ENCODE assay signal across 8 cellular contexts in the genomic region with DNA sequence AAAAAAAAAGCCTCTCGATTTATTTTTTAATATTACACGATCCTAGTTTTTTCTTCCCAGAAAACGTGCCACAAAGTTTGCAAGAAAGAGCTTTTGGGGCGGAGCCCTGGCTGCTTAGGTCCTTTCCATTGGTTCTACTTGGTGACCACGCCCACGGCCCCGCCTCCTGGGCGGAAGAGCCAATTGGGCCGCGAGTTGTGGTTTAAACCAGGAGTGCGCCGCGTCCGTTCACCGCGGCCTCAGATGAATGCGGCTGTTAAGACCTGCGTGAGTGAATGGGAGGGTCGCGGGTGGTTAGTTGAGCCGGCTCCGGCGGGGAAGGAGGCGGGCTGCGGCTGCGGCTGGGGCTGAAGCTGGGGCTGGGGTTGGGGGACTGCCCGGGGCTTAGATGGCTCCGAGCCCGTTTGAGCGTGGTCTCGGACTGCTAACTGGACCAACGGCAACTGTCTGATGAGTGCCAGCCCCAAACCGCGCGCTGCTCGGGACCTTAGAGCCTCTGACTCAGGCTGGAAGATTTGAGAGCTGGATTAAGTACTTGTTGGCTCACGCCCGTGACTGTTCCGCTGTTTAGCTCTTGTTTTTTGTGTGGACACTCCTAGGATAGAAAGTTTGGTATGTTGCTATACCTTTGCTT. TPM values are rescaled to one million over a fixed set of nuclear protein-coding genes. Genes with fewer than 3 reads are reported as not detected.
A peak's percentile ranks its signal among the peaks of the same experiment; 100 is the strongest.
DNase-seq lines count a peak whose midpoint lies in the region; ATAC-seq and TF ChIP-seq lines count a peak whose summit lies in the region.

TSS of gene PTTG1 (plus strand) at position 231 of the 634 bp plus-strand sequence. CDS start 458 bp downstream, outside the sequence.

- H3K27me3 Mint-ChIP-seq in activated T-cell treated with anti-CD3 and anti-CD28 coated beads, Interleukin-2, amount 50 U/mL, for 4 hours (ENCODE audit: low read depth) = no peaks in the 10 kb centered on the region
- no peaks in the 10 kb centered on the region for H3K27me3 Mint-ChIP-seq in naive B cell

- no peaks in the 10 kb centered on the region for H3K36me3 ChIP-seq in Peyer's patch
- H3K36me3 ChIP-seq in esophagus squamous epithelium = peaks cover 0 to 4% (median 0%) of the 10 kb centered on the region in 3 donors

- H3K4me3 ChIP-seq in Peyer's patch (peak within 1 kb of the TSS; percentile 42 to 73 (median 68)), esophagus squamous epithelium (peak within 1 kb of the TSS; percentile 40 to 88 (median 70))

- no peak for TF ChIP-seq POLR2A in Peyer's patch (IDR thresholded peaks at IDR 0.05)
- TF ChIP-seq POLR2A in esophagus squamous epithelium (IDR thresholded peaks at IDR 0.05) = peak in 2 of 4 donors; percentile 16 to 65

- H3K4me1 Mint-ChIP-seq in activated T-cell treated with anti-CD3 and anti-CD28 coated beads, Interleukin-2, amount 50 U/mL, for 4 hours (ENCODE audit: low read depth) = peaks cover 77% of the 10 kb centered on the region
- peaks cover 47 to 67% (median 61%) of the 10 kb centered on the region in 3 donors for H3K4me1 Mint-ChIP-seq in naive B cell
- H3K4me1 Mint-ChIP-seq in stimulated activated effector memory CD8-positive, alpha-beta T cell treated with anti-CD3 and anti-CD28 coated beads, Interleukin-12 subunit alpha, Interleukin-12 subunit beta, amount 100 ng/mL, for 72 hours = peaks cover 67% of the 10 kb centered on the region

- WGBS in esophagus squamous epithelium, 2 donors = 0 to 1% methylated on average over 20 to 27 of the region's 39 CpGs

- peak within 1 kb of the TSS; percentile 94 for H3K4me3 Mint-ChIP-seq in activated T-cell treated with anti-CD3 and anti-CD28 coated beads, Interleukin-2, amount 50 U/mL, for 4 hours
- H3K4me3 Mint-ChIP-seq in naive B cell = peak within 1 kb of the TSS; percentile 92 to 98 (median 96)
- peak within 1 kb of the TSS; percentile 95 for H3K4me3 Mint-ChIP-seq in stimulated activated effector memory CD8-positive, alpha-beta T cell treated with anti-CD3 and anti-CD28 coated beads, Interleukin-12 subunit alpha, Interleukin-12 subunit beta, amount 100 ng/mL, for 72 hours

- ATAC-seq in GM21737 (IDR thresholded peaks at IDR 0.05; ENCODE audit: unreplicated experiment) = peak; percentile 73
- ATAC-seq in activated T-cell treated with anti-CD3 and anti-CD28 coated beads, Interleukin-2, amount 50 U/mL, for 4 hours = peak; percentile 81 to 83
- peak; percentile 58 to 63 for ATAC-seq in naive B cell (ENCODE audit: low read depth in 2 of 2)
- ATAC-seq in stimulated activated effector memory CD8-positive, alpha-beta T cell treated with anti-CD3 and anti-CD28 coated beads, Interleukin-12 subunit alpha, Interleukin-12 subunit beta, amount 100 ng/mL, for 72 hours = peak; percentile 83

- H3K27ac ChIP-seq in Peyer's patch = peak within 1 kb of the TSS; percentile 49 to 82 (median 70)
- H3K27ac ChIP-seq in esophagus squamous epithelium = peak within 1 kb of the TSS; percentile 81 to 94 (median 92)

- DNase-seq in DMS79 (lab: John Stamatoyannopoulos, UW) (peak; percentile 71), KG1 (lab: John Stamatoyannopoulos, UW) (peak; percentile 35), Peyer's patch (peak; percentile 97 to 98 (median 97)), esophagus squamous epithelium (lab: John Stamatoyannopoulos, UW) (peak; percentile 77), naive B cell (peak; percentile 88)
- DNase-seq in activated T-cell treated with anti-CD3 and anti-CD28 coated beads, Interleukin-2, amount 50 U/mL, for 4 hours = peak; percentile 85
- DNase-seq in stimulated activated effector memory CD8-positive, alpha-beta T cell treated with anti-CD3 and anti-CD28 coated beads, Interleukin-12 subunit alpha, Interleukin-12 subunit beta, amount 100 ng/mL, for 72 hours (ENCODE audit: low spot score in 2 of 2) = peak; percentile 81 to 95

- peaks cover 13% of the 10 kb centered on the region for H3K36me3 Mint-ChIP-seq in activated T-cell treated with anti-CD3 and anti-CD28 coated beads, Interleukin-2, amount 50 U/mL, for 4 hours (ENCODE audit: insufficient read depth)
- peaks cover 0 to under 1% of the 10 kb centered on the region in 2 donors for H3K36me3 Mint-ChIP-seq in naive B cell
- H3K36me3 Mint-ChIP-seq in stimulated activated effector memory CD8-positive, alpha-beta T cell treated with anti-CD3 and anti-CD28 coated beads, Interleukin-12 subunit alpha, Interleukin-12 subunit beta, amount 100 ng/mL, for 72 hours = peaks cover 70% of the 10 kb centered on the region

- intact Hi-C loops in esophagus squamous epithelium (cut with DNase I) = no loop called here

- TF ChIP-seq CTCF in Peyer's patch (IDR thresholded peaks at IDR 0.05) = no peak
- no peak for TF ChIP-seq CTCF in esophagus squamous epithelium (IDR thresholded peaks at IDR 0.05)

- H3K27me3 ChIP-seq in Peyer's patch = no peaks in the 10 kb centered on the region
- no peaks in the 10 kb centered on the region for H3K27me3 ChIP-seq in esophagus squamous epithelium

- peaks cover 0 to 31% (median 2%) of the 10 kb centered on the region in 4 donors for H3K4me1 ChIP-seq in Peyer's patch
- H3K4me1 ChIP-seq in esophagus squamous epithelium = peaks cover 13 to 71% (median 40%) of the 10 kb centered on the region in 3 donors

- peak within 1 kb of the TSS; percentile 87 to 98 (median 92) for H3K27ac Mint-ChIP-seq in naive B cell
- H3K27ac Mint-ChIP-seq in stimulated activated effector memory CD8-positive, alpha-beta T cell treated with anti-CD3 and anti-CD28 coated beads, Interleukin-12 subunit alpha, Interleukin-12 subunit beta, amount 100 ng/mL, for 72 hours = peak within 1 kb of the TSS; percentile 94

- H3K9me3 ChIP-seq in Peyer's patch (no peaks in the 10 kb centered on the region), esophagus squamous epithelium (no peaks in the 10 kb centered on the region)

- no peaks in the 10 kb centered on the region for H3K9me3 Mint-ChIP-seq in activated T-cell treated with anti-CD3 and anti-CD28 coated beads, Interleukin-2, amount 50 U/mL, for 4 hours
- peaks cover 0 to 5% (median 0%) of the 10 kb centered on the region in 7 donors for H3K9me3 Mint-ChIP-seq in naive B cell
- no peaks in the 10 kb centered on the region for H3K9me3 Mint-ChIP-seq in stimulated activated effector memory CD8-positive, alpha-beta T cell treated with anti-CD3 and anti-CD28 coated beads, Interleukin-12 subunit alpha, Interleukin-12 subunit beta, amount 100 ng/mL, for 72 hours

RNA-seq across cellular contexts. Expression of gene PTTG1, which starts in this region (rescaled TPM):
- 10 to 100 TPM in 3 of 4 donors, 1 to 10 TPM in 1; 9.1 to 36.3 (median 14.4) TPM for total RNA-seq in Peyer's patch
- total RNA-seq in activated T-cell treated with anti-CD3 and anti-CD28 coated beads, Interleukin-2, amount 50 U/mL, for 4 hours = 10 to 100 TPM; 22.5 to 27.1 (median 25.8) TPM
- total RNA-seq in esophagus squamous epithelium = 100 to 1,000 TPM in 1 of 4 donors, 10 to 100 TPM in 3; 89.6 to 134 (median 90.1) TPM
- 10 to 100 TPM in 5 of 6 donors, 1 to 10 TPM in 1; 2.6 to 17.2 (median 12.2) TPM for polyA plus RNA-seq in naive B cell (ENCODE audit: low read depth in 6 of 6)

Comparison
In these comparisons a context has a peak if more than half of its experiments do, and no peak if none do; other contexts are left out.
1. Peak in every context shown above with its lines: DNase-seq, ATAC-seq, H3K4me3 ChIP-seq and H3K27ac ChIP-seq.
2. DNase-seq: peak in every context shown above with its lines; median percentile 97 in Peyer's patch; 88 in naive B cell; 88 in stimulated activated effector memory CD8-positive, alpha-beta T cell treated with anti-CD3 and anti-CD28 coated beads, Interleukin-12 subunit alpha, Interleukin-12 subunit beta, amount 100 ng/mL, for 72 hours; 85 in activated T-cell treated with anti-CD3 and anti-CD28 coated beads, Interleukin-2, amount 50 U/mL, for 4 hours; 77 in esophagus squamous epithelium; 71 in DMS79; 35 in KG1.